8 cellular contexts compared by ENCODE assay signal in the genomic region with DNA sequence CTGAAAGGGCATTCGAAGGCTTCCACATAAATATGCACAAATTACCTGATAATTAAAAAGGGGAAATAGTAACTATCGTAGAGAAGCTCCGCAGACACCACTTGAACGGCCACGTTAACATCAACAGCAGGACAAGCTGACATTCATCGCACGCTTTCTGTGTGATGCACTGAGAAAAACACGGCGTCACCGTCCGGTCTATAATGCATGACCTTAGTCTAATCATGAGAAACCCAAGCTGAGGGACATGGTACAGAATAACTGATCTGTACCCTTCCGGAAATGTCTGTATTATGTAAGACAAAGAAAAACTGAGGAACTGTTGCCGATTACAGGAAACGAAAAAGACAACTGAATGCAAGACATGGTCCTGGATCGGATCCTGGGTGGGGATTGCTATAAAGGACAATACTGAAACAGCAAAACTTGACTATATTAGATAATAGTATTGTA. TPM values are rescaled to one million over a fixed set of nuclear protein-coding genes. Genes with fewer than 3 reads are reported as not detected.
DNase-seq lines count a peak whose midpoint lies in the region; ATAC-seq, FAIRE-seq and TF ChIP-seq lines count a peak whose summit lies in the region.

No MANE protein-coding gene starts in this region.

- peaks cover 8% of the 10 kb centered on the region for H3K27me3 Mint-ChIP-seq in GM23338 (ENCODE audit: insufficient read depth, low read depth, poor library complexity)
- H3K27me3 Mint-ChIP-seq in activated CD4-positive, alpha-beta T cell treated with anti-CD3 and anti-CD28 coated beads, Interleukin-2, amount 10 ng/mL, durations not matched to agents 7 days and 5 days, result no peaks in the 10 kb centered on the region

- peaks cover 47% of the 10 kb centered on the region for H3K4me1 Mint-ChIP-seq in GM23338
- H3K4me1 Mint-ChIP-seq in activated CD4-positive, alpha-beta T cell treated with anti-CD3 and anti-CD28 coated beads, Interleukin-2, amount 10 ng/mL, durations not matched to agents 7 days and 5 days, result peaks cover 40% of the 10 kb centered on the region

- CTCF ChIA-PET in activated CD4-positive, alpha-beta T cell treated with anti-CD3 and anti-CD28 coated beads, Interleukin-2, amount 10 ng/mL, durations not matched to agents 7 days and 5 days (lab: Charles Lee), result interaction anchor here (0.8 to 1.7 kb wide), 7 partner anchors 13 to 231 kb away, joined by 3 to 5 read pairs (median 4); partner anchors contain the start of gene ZC3H7B

- peaks cover 35% of the 10 kb centered on the region for H4K20me1 ChIP-seq in GM23338 (replicated peaks; ENCODE audit: insufficient read depth)
- H4K20me1 ChIP-seq in MM.1S (ENCODE audit: insufficient read depth, low read length), result no peaks in the 10 kb centered on the region
- H4K20me1 ChIP-seq in neural cell (ENCODE audit: insufficient read depth), result no peaks in the 10 kb centered on the region

- H3K27ac ChIP-seq in GM23338 (ENCODE audit: low read depth), result peak overlapping the region; percentile 99
- H3K27ac ChIP-seq in MM.1S (ENCODE audit: low read length), result peak overlapping the region; percentile 28; the same call in 1 of the 2 replicates
- H3K27ac ChIP-seq in neural cell (ENCODE audit: low read length), result no peak overlapping the region

- peak overlapping the region; percentile 86 for H3K4me3 Mint-ChIP-seq in GM23338
- peak overlapping the region; percentile 95 for H3K4me3 Mint-ChIP-seq in activated CD4-positive, alpha-beta T cell treated with anti-CD3 and anti-CD28 coated beads, Interleukin-2, amount 10 ng/mL, durations not matched to agents 7 days and 5 days

- H3K9ac ChIP-seq in MM.1S (ENCODE audit: low read length), result peak overlapping the region; percentile 11; the same call in 1 of the 2 replicates
- H3K9ac ChIP-seq in endocrine pancreas (ENCODE audit: control insufficient read depth, insufficient read depth, low read length), result peak overlapping the region; percentile 72
- no peak overlapping the region for H3K9ac ChIP-seq in neural cell (ENCODE audit: low read length)

- H3K27me3 ChIP-seq in GM23338 (ENCODE audit: insufficient read depth), result no peaks in the 10 kb centered on the region
- no peaks in the 10 kb centered on the region for H3K27me3 ChIP-seq in MM.1S (replicated peaks; ENCODE audit: insufficient read depth, low read length)
- no peaks in the 10 kb centered on the region for H3K27me3 ChIP-seq in endocrine pancreas (ENCODE audit: control insufficient read depth, insufficient read depth, low read length)
- no peaks in the 10 kb centered on the region for H3K27me3 ChIP-seq in neural cell (ENCODE audit: insufficient read depth, low read depth, low read length)

- H3K9me3 ChIP-seq in MM.1S (replicated peaks; ENCODE audit: insufficient read depth, low read length), result no peaks in the 10 kb centered on the region
- H3K9me3 ChIP-seq in endocrine pancreas (ENCODE audit: control insufficient read depth, low read length), result no peaks in the 10 kb centered on the region
- H3K9me3 ChIP-seq in neural cell (ENCODE audit: low read length), result no peaks in the 10 kb centered on the region

- POLR2A ChIA-PET in activated CD4-positive, alpha-beta T cell treated with anti-CD3 and anti-CD28 coated beads, Interleukin-2, amount 10 ng/mL, durations not matched to agents 7 days and 5 days (lab: Charles Lee), result interaction anchor here (0.6 to 1.0 kb wide), 5 partner anchors 18 to 335 kb away, joined by 3 to 6 read pairs (median 3); partner anchors contain the start of gene XRCC6

- H3K4me3 ChIP-seq in GM23338, result peak overlapping the region; percentile 45
- peak overlapping the region; percentile 64 for H3K4me3 ChIP-seq in MM.1S (ENCODE audit: low read length)
- peak overlapping the region; percentile 80 for H3K4me3 ChIP-seq in endocrine pancreas (ENCODE audit: control insufficient read depth, insufficient read depth, low read length)
- peak overlapping the region; percentile 87 for H3K4me3 ChIP-seq in neural cell (ENCODE audit: low read length)

- H3K4me1 ChIP-seq in GM23338 (ENCODE audit: insufficient read depth), result peaks cover 46% of the 10 kb centered on the region
- H3K4me1 ChIP-seq in MM.1S (ENCODE audit: low read length), result peaks cover 8% of the 10 kb centered on the region
- no peaks in the 10 kb centered on the region for H3K4me1 ChIP-seq in endocrine pancreas (ENCODE audit: control insufficient read depth, insufficient read depth, low read length)

- H3K4me2 ChIP-seq in GM23338, result peak overlapping the region; percentile 61
- peak overlapping the region; percentile 60 for H3K4me2 ChIP-seq in MM.1S (ENCODE audit: low read depth, low read length)
- peak overlapping the region; percentile 63 for H3K4me2 ChIP-seq in neural cell (ENCODE audit: low read length)

- peaks cover 41% of the 10 kb centered on the region for H3K79me2 ChIP-seq in GM23338 (replicated peaks; ENCODE audit: insufficient read depth)
- H3K79me2 ChIP-seq in MM.1S (ENCODE audit: low read length), result peaks cover 40% of the 10 kb centered on the region
- peaks cover 11% of the 10 kb centered on the region for H3K79me2 ChIP-seq in neural cell (replicated peaks; ENCODE audit: insufficient read depth, low read length)

- H2AFZ ChIP-seq in GM23338 (no peak overlapping the region), MM.1S (ENCODE audit: low read length) (peak overlapping the region; percentile 97), neural cell (ENCODE audit: low read depth, low read length) (peak overlapping the region; percentile 31)

- H3K36me3 ChIP-seq in GM23338 (ENCODE audit: insufficient read depth) (peaks cover 21% of the 10 kb centered on the region), MM.1S (replicated peaks; ENCODE audit: insufficient read depth, low read length) (no peaks in the 10 kb centered on the region), endocrine pancreas (ENCODE audit: control insufficient read depth, insufficient read depth, low read length) (no peaks in the 10 kb centered on the region), neural cell (ENCODE audit: insufficient read depth, low read length) (no peaks in the 10 kb centered on the region)

- no peaks in the 10 kb centered on the region for H3K9me2 ChIP-seq in GM23338 (ENCODE audit: insufficient read depth)
- no peaks in the 10 kb centered on the region for H3K9me2 ChIP-seq in MM.1S (replicated peaks; ENCODE audit: insufficient read depth, low read length)
- no peaks in the 10 kb centered on the region for H3K9me2 ChIP-seq in neural cell (ENCODE audit: insufficient read depth, low read length)

- no peak for TF ChIP-seq EP300 in neural cell (conservative IDR thresholded peaks at IDR 0.05; ENCODE audit: poor library complexity, severe bottlenecking)

- no peaks in the 10 kb centered on the region for H3K9me3 Mint-ChIP-seq in GM23338
- H3K9me3 Mint-ChIP-seq in activated CD4-positive, alpha-beta T cell treated with anti-CD3 and anti-CD28 coated beads, Interleukin-2, amount 10 ng/mL, durations not matched to agents 7 days and 5 days, result no peaks in the 10 kb centered on the region

- H3K27ac Mint-ChIP-seq in GM23338, result peak overlapping the region; percentile 96
- peak overlapping the region; percentile 99 for H3K27ac Mint-ChIP-seq in activated CD4-positive, alpha-beta T cell treated with anti-CD3 and anti-CD28 coated beads, Interleukin-2, amount 10 ng/mL, durations not matched to agents 7 days and 5 days

- no peak for DNase-seq in GM23338 (ENCODE audit: low spot score)
- no peak for DNase-seq in MM.1S
- peak; percentile 57 for DNase-seq in activated CD4-positive, alpha-beta T cell treated with anti-CD3 and anti-CD28 coated beads, Interleukin-2, amount 10 ng/mL, durations not matched to agents 7 days and 5 days
- DNase-seq in islet precursor cell, result no peak
- no peak for DNase-seq in D721Med (ENCODE audit: insufficient read length, low spot score)

- peaks cover 30% of the 10 kb centered on the region for H3K36me3 Mint-ChIP-seq in GM23338 (ENCODE audit: low read depth)
- peaks cover 11% of the 10 kb centered on the region for H3K36me3 Mint-ChIP-seq in activated CD4-positive, alpha-beta T cell treated with anti-CD3 and anti-CD28 coated beads, Interleukin-2, amount 10 ng/mL, durations not matched to agents 7 days and 5 days (ENCODE audit: low read depth)

- H3F3A ChIP-seq in GM23338 (replicated peaks; ENCODE audit: low read depth) (peaks cover 22% of the 10 kb centered on the region), MM.1S (ENCODE audit: insufficient read depth, low read length) (peaks cover 20% of the 10 kb centered on the region), neural cell (ENCODE audit: insufficient read depth, low read length, poor library complexity, severe bottlenecking) (no peaks in the 10 kb centered on the region)

- no peak for ATAC-seq in GM23338

- TF ChIP-seq CTCF in GM23338 (conservative IDR thresholded peaks at IDR 0.05; ENCODE audit: low read depth in 2 of 2), result no peak
- TF ChIP-seq CTCF in MM.1S (IDR thresholded peaks at IDR 0.05; ENCODE audit: low read length), result no peak
- no peak for TF ChIP-seq CTCF in neural cell (IDR thresholded peaks at IDR 0.05; ENCODE audit: poor library complexity, severe bottlenecking)
- no peak for TF ChIP-seq CTCF in D721Med (IDR thresholded peaks at IDR 0.05; ENCODE audit: insufficient read depth, missing control alignments)

- peak; percentile 21 for FAIRE-seq in G401.6 (lab: Jason Lieb, UNC)
- FAIRE-seq in D721Med (lab: Jason Lieb, UNC), result no peak

- TF ChIP-seq RAD21 in neural cell (conservative IDR thresholded peaks at IDR 0.05), result no peak

TF ChIP-seq in GM23338, 12 proteins besides CTCF, POLR2A, EP300 and RAD21 (continues in another document):
- TF ChIP-seq NANOG (IDR thresholded peaks at IDR 0.05; ENCODE audit: borderline replicate concordance), result no peak

TF ChIP-seq in neural cell, 6 proteins besides CTCF, POLR2A, EP300 and RAD21 (continues in another document):
- no peak for TF ChIP-seq POLR2AphosphoS5 (IDR thresholded peaks at IDR 0.05)

RNA-seq across cellular contexts. Expression of gene RANGAP1, which starts 0.7 kb away (rescaled TPM):
- total RNA-seq in GM23338 (2014; rRNA removed; shearing (Covaris generic)), result 133 and 141 TPM in 2 replicates
- polyA plus RNA-seq in GM23338 (2016; fragmentation: Nextera tagmentation; extraction: Ambion mirVana) (54.2 and 54.7 TPM in 2 replicates), neural cell (48.6 and 57.0 TPM in 2 replicates)
- 100 to 1,000 TPM; 113 to 117 TPM for total RNA-seq in activated CD4-positive, alpha-beta T cell treated with anti-CD3 and anti-CD28 coated beads, Interleukin-2, amount 10 ng/mL, durations not matched to agents 7 days and 5 days
- polyA minus RNA-seq in neural cell, result 48.6 and 59.6 TPM in 2 replicates

RNA-seq across cellular contexts. Expression of gene ZC3H7B, which starts 14.7 kb away (rescaled TPM):
- 51.3 and 61.5 TPM in 2 replicates for total RNA-seq in GM23338 (2014; rRNA removed; shearing (Covaris generic))
- polyA plus RNA-seq in GM23338 (2016; fragmentation: Nextera tagmentation; extraction: Ambion mirVana), result 5.7 and 7.0 TPM in 2 replicates
- total RNA-seq in activated CD4-positive, alpha-beta T cell treated with anti-CD3 and anti-CD28 coated beads, Interleukin-2, amount 10 ng/mL, durations not matched to agents 7 days and 5 days, result 10 to 100 TPM; 48.9 to 49.3 TPM
- polyA plus RNA-seq in neural cell, result 34.6 and 43.0 TPM in 2 replicates
- 72.1 and 76.4 TPM in 2 replicates for polyA minus RNA-seq in neural cell

RNA-seq across cellular contexts. Expression of gene CHADL, which starts 45.9 kb away (rescaled TPM):
- total RNA-seq in GM23338 (2014; rRNA removed; shearing (Covaris generic)), result 1.5 and 1.6 TPM in 2 replicates
- polyA plus RNA-seq in GM23338 (2016; fragmentation: Nextera tagmentation; extraction: Ambion mirVana) (0.70 TPM in 1 of 2 replicates, not detected in the other), neural cell (0.22 TPM in 1 of 2 replicates, not detected in the other)
- under 1 TPM; 0.17 to 0.35 TPM for total RNA-seq in activated CD4-positive, alpha-beta T cell treated with anti-CD3 and anti-CD28 coated beads, Interleukin-2, amount 10 ng/mL, durations not matched to agents 7 days and 5 days
- polyA minus RNA-seq in neural cell, result 0.24 and 0.69 TPM in 2 replicates
